14 cellular contexts compared by ENCODE assay signal in the genomic region with DNA sequence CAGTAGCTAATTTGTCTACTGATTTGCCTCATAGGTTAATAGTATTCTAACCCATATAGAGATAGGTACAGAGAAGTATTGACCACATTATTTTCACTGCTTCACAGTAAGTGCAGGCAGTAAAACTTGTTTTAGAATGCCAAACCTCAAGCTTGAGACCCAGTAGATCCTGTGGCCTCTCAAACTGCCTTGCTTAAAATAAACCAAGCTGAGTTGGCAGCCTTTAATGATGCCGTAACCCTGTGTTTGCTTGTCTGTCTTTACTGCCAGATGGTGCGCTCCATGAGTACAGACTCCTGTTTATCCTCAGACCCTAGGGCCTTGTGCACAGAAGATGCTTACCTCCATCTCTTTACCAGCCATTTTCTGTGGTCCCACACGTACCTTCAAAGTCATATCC. TPM values are rescaled to one million over a fixed set of nuclear protein-coding genes. Genes with fewer than 3 reads are reported as not detected.
A peak's percentile ranks its signal among the peaks of the same experiment; 100 is the strongest.
DNase-seq lines count a peak whose midpoint lies in the region; ATAC-seq and TF ChIP-seq lines count a peak whose summit lies in the region.
"Had no signal": no experiment of that assay in that cellular context is flagged by ENCODE, and none has a peak within 500 bp of the region (broad histone marks: within the 10 kb centered on the region; RNA-seq: fewer than 3 reads in every experiment).

No MANE protein-coding gene starts in this region.

- H3K9me3 Mint-ChIP-seq in nephron progenitor cell = no peaks in the 10 kb centered on the region

- H3K14ac ChIP-seq in mesenchymal stem cell (ENCODE audit: low read length in 2 of 2) = no peak overlapping the region

- H2AK5ac ChIP-seq in mesenchymal stem cell (ENCODE audit: low read length, severe bottlenecking) = no peak overlapping the region

- ATAC-seq in T-helper 17 cell (no peak), HG03565 (IDR thresholded peaks at IDR 0.05; ENCODE audit: unreplicated experiment) (no peak)
- ATAC-seq: GM12878 had no signal

- H3K4me1 ChIP-seq in mesenchymal stem cell (ENCODE audit: control insufficient read depth, insufficient read depth, low read depth, low read length) = no peaks in the 10 kb centered on the region

- H3K36me3 Mint-ChIP-seq in T-helper 17 cell (ENCODE audit: low read depth) = peaks cover 4% of the 10 kb centered on the region
- no peaks in the 10 kb centered on the region for H3K36me3 Mint-ChIP-seq in nephron progenitor cell (ENCODE audit: low read depth)

- H3K4ac ChIP-seq in mesenchymal stem cell (ENCODE audit: low read depth in 1 of 2, low read length in 2 of 2) = no peak overlapping the region

- H4K91ac ChIP-seq in mesenchymal stem cell (ENCODE audit: low read length) = no peak overlapping the region

- DNase-seq in G401 (ENCODE audit: low spot score) (peak; percentile 67), MG63 (peak; percentile 12), cerebellar cortex (ENCODE audit: low spot score) (peak; percentile 58), mesenchymal stem cell (no peak), T-helper 17 cell (no peak), nephron progenitor cell (no peak)
- DNase-seq: effector CD8-positive, alpha-beta T cell; hypothalamus; SIG-M5; stimulated activated CD4-positive, alpha-beta T cell treated with anti-CD3 and anti-CD28 coated beads, Interleukin-2, amount 100 ng/mL, for 24 hours; T-helper 2 cell had no signal

- H3K4me1 Mint-ChIP-seq in T-helper 17 cell (no peaks in the 10 kb centered on the region), nephron progenitor cell (peaks cover 12% of the 10 kb centered on the region)

- no peak for TF ChIP-seq CTCF in nephron progenitor cell (IDR thresholded peaks at IDR 0.05)

- H3K23ac ChIP-seq in mesenchymal stem cell (ENCODE audit: low read length in 2 of 2) = no peak overlapping the region

- in situ Hi-C loops in G401 (cut with HindIII; ENCODE audit: low sequenced_read_pairs) = no loop called here

- H3K27me3 ChIP-seq in MG63 (no peaks in the 10 kb centered on the region), mesenchymal stem cell (ENCODE audit: control insufficient read depth in 1 of 2, insufficient read depth in 1 of 2, low read length in 2 of 2) (no peaks in the 10 kb centered on the region)
- H3K27me3 ChIP-seq: cardiac muscle cell had no signal

- H2BK15ac ChIP-seq in mesenchymal stem cell (ENCODE audit: low read depth, poor library complexity, severe bottlenecking) = no peak overlapping the region

- H3K4me3 Mint-ChIP-seq in T-helper 17 cell (no peak overlapping the region), nephron progenitor cell (no peak overlapping the region)

- no peak overlapping the region for H3K9ac ChIP-seq in mesenchymal stem cell (ENCODE audit: low read length)

- no peak overlapping the region for H2BK12ac ChIP-seq in mesenchymal stem cell (ENCODE audit: low read length in 2 of 2)

- H3K36me3 ChIP-seq in MG63 (no peaks in the 10 kb centered on the region), mesenchymal stem cell (ENCODE audit: control insufficient read depth in 1 of 2, insufficient read depth in 2 of 2, low read depth in 1 of 2, low read length in 2 of 2) (peaks cover 0 to 16% of the 10 kb centered on the region in 2 experiments)

- H3K27me3 Mint-ChIP-seq in T-helper 17 cell = peaks cover 32% of the 10 kb centered on the region
- H3K27me3 Mint-ChIP-seq in nephron progenitor cell (ENCODE audit: low read depth, poor library complexity) = peaks cover 2% of the 10 kb centered on the region

- 90% methylated on average over 3 of the region's 3 CpGs for WGBS in mesenchymal stem cell

- no peaks in the 10 kb centered on the region for H3K9me3 ChIP-seq in MG63
- no peaks in the 10 kb centered on the region for H3K9me3 ChIP-seq in mesenchymal stem cell (ENCODE audit: control insufficient read depth, low read length)
- H3K9me3 ChIP-seq in T-helper 17 cell (ENCODE audit: control insufficient read depth, low read length, poor library complexity, severe bottlenecking) = no peaks in the 10 kb centered on the region

- no peaks in the 10 kb centered on the region for H3K79me1 ChIP-seq in mesenchymal stem cell (replicated peaks; ENCODE audit: low read length, poor library complexity, severe bottlenecking)

- H3K4me2 ChIP-seq in mesenchymal stem cell (ENCODE audit: low read length, poor library complexity, severe bottlenecking) = no peak overlapping the region

- no peak overlapping the region for H2BK5ac ChIP-seq in mesenchymal stem cell (ENCODE audit: low read depth, low read length, poor library complexity, severe bottlenecking)

- H3K27ac Mint-ChIP-seq in T-helper 17 cell (no peak overlapping the region), nephron progenitor cell (no peak overlapping the region)

- H2BK120ac ChIP-seq in mesenchymal stem cell (ENCODE audit: low read depth, low read length) = no peak overlapping the region

- no peak overlapping the region for H3K18ac ChIP-seq in mesenchymal stem cell (ENCODE audit: low read depth in 1 of 2, low read length in 2 of 2)

- no peak overlapping the region for H3K27ac ChIP-seq in mesenchymal stem cell (ENCODE audit: low read length, poor library complexity, severe bottlenecking)
- H3K27ac ChIP-seq: cardiac muscle cell had no signal

- H3K4me3 ChIP-seq in MG63 = no peak overlapping the region
- no peak overlapping the region for H3K4me3 ChIP-seq in mesenchymal stem cell (ENCODE audit: insufficient read depth in 1 of 2, low read depth in 1 of 2, low read length in 2 of 2)
- H3K4me3 ChIP-seq: cardiac muscle cell, GM12878 had no signal

- H4K8ac ChIP-seq in mesenchymal stem cell (ENCODE audit: low read length) = peak overlapping the region; percentile 48

- H2AFZ ChIP-seq in mesenchymal stem cell (ENCODE audit: low read depth, low read length) = no peak overlapping the region

RNA-seq across cellular contexts. Expression of a gene that starts 50.8 kb away (rescaled TPM):
- total RNA-seq in G401 (2014; rRNA removed; shearing (Covaris generic)) = 0.18 TPM in 1 of 2 replicates, not detected in the other
- 3.0 and 10.8 TPM in 2 replicates for total RNA-seq in MG63 (2014; rRNA removed; shearing (Covaris generic); ENCODE audit: low replicate concordance)
- polyA plus RNA-seq in mesenchymal stem cell (2013, experiment 1 of 2) = 9.2 TPM
- 9.7 TPM for polyA plus RNA-seq in mesenchymal stem cell (2013, experiment 2 of 2)
- total RNA-seq in T-helper 17 cell = 1 to 10 TPM in 1 of 2 donors, not detected in 1; 5.1 TPM

Comparison
In these comparisons a context has a peak if more than half of its experiments do, and no peak if none do; other contexts are left out.
1. DNase-seq: peak in G401 (single experiment), MG63 (single experiment) and cerebellar cortex (single experiment); none in mesenchymal stem cell (single experiment), T-helper 17 cell (0 of 3) and nephron progenitor cell (single experiment).